15 cellular contexts compared by ENCODE assay signal in the genomic region with DNA sequence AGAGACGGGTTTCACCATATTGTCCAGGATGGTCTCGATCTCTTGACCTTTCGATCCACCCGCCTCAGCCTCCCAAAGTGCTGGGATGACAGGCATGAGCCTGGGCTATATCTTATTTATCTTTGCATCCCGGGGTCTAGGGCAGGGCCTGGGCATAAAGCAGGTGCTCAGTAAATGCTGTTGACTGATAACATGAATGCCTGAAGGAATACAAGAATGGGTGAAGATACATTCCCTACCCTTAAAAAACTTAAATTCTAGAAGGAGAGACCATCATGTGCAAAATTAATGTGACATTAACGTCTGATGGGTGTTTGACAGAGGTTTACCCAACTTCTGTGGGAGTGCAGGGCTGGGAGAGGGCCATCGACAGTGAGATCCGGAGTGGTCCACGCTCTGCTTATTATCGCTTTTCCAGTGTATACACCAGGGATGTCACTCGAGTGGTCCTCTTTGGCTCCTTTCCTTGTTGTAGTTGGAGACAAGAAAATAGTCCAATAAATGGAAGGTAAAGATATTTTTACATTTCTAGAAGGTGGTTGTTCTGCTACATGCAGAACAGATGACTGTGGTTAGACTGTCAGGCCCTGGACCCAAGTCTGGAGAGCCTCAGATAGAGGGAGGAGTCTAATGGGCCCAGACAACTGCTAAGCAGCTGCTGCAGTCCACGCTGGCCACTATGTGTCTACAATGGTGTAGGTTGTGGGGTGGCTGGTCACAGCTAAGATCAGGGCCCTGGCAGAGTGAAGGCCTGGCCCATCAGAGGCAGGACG.
DNase-seq lines count a peak whose midpoint lies in the region; ATAC-seq and TF ChIP-seq lines count a peak whose summit lies in the region.
"Had no signal": no experiment of that assay in that cellular context is flagged by ENCODE, and none has a peak within 500 bp of the region (broad histone marks: within the 10 kb centered on the region; RNA-seq: fewer than 3 reads in every experiment).

No MANE protein-coding gene starts in this region.

- H3K4me2 ChIP-seq in BLaER1 treated with 17β-estradiol and CSF1 and Interleukin-3, amounts not matched to agents 10 nM and 100 nM: peak overlapping the region in 7 of 11 experiments; percentile 33 to 68 (median 64); a peak in 10 of 22 replicates
- H3K4me2 ChIP-seq: GM23338 had no signal

- peaks cover 0 to 31% (median 18%) of the 10 kb centered on the region in 10 experiments; a peak in 13 of 20 replicates for H3K4me1 ChIP-seq in BLaER1 treated with 17β-estradiol and CSF1 and Interleukin-3, amounts not matched to agents 10 nM and 100 nM

- no peaks in the 10 kb centered on the region for H4K20me1 ChIP-seq in BLaER1 treated with 17β-estradiol and CSF1 and Interleukin-3, amounts not matched to agents 10 nM and 100 nM

- no peak overlapping the region; a peak in 1 of 22 replicates for H3K9ac ChIP-seq in BLaER1 treated with 17β-estradiol and CSF1 and Interleukin-3, amounts not matched to agents 10 nM and 100 nM

- TF ChIP-seq CTCF in neural crest cell (conservative IDR thresholded peaks at IDR 0.05): no peak

- H3K4me1 Mint-ChIP-seq in neural crest cell: peaks cover 66% of the 10 kb centered on the region
- H3K4me1 Mint-ChIP-seq in activated T-cell treated with anti-CD3 and anti-CD28 coated beads, Interleukin-2, amount 50 U/mL, for 72 hours (ENCODE audit: low read depth): no peaks in the 10 kb centered on the region
- H3K4me1 Mint-ChIP-seq: CD4-positive, CD25-positive, alpha-beta regulatory T cell had no signal

- H3K4me3 ChIP-seq in BLaER1 treated with 17β-estradiol and CSF1 and Interleukin-3, amounts not matched to agents 10 nM and 100 nM: no peak overlapping the region
- H3K4me3 ChIP-seq: GM12878, GM23338 had no signal

- DNase-seq in neural crest cell (ENCODE audit: low read depth, low spot score) (no peak), pons (ENCODE audit: low spot score) (no peak), NCI-H2196 treated with DMSO at 0.1 percent for 48 hours (lab: John Stamatoyannopoulos, UW; ENCODE audit: unreplicated experiment) (no peak)
- no peak for DNase-seq in activated T-cell treated with anti-CD3 and anti-CD28 coated beads, Interleukin-2, amount 50 U/mL, for 72 hours
- DNase-seq: Calu3; CD4-positive, CD25-positive, alpha-beta regulatory T cell; DMS 273 treated with DMSO at 0.1 percent for 48 hours; H9 had no signal

- no peak for ATAC-seq in HG02970 (IDR thresholded peaks at IDR 0.05; ENCODE audit: low FRiP score, unreplicated experiment)
- ATAC-seq in activated T-cell treated with anti-CD3 and anti-CD28 coated beads, Interleukin-2, amount 50 U/mL, for 72 hours (replicated peaks in 1 of 2): no peak
- ATAC-seq: GM12878, GM23338, HepG2 had no signal

- H3K27ac Mint-ChIP-seq in neural crest cell (ENCODE audit: unreplicated experiment): peak overlapping the region; percentile 72
- H3K27ac Mint-ChIP-seq in activated T-cell treated with anti-CD3 and anti-CD28 coated beads, Interleukin-2, amount 50 U/mL, for 72 hours: no peak overlapping the region
- H3K27ac Mint-ChIP-seq: GM23338, H9 had no signal

- no peak overlapping the region for H3K4me3 Mint-ChIP-seq in neural crest cell
- no peak overlapping the region for H3K4me3 Mint-ChIP-seq in activated T-cell treated with anti-CD3 and anti-CD28 coated beads, Interleukin-2, amount 50 U/mL, for 72 hours
- H3K4me3 Mint-ChIP-seq: CD4-positive, CD25-positive, alpha-beta regulatory T cell; GM23338; H9 had no signal

- H3K36me3 Mint-ChIP-seq in neural crest cell (ENCODE audit: low read depth): no peaks in the 10 kb centered on the region
- H3K36me3 Mint-ChIP-seq in activated T-cell treated with anti-CD3 and anti-CD28 coated beads, Interleukin-2, amount 50 U/mL, for 72 hours (ENCODE audit: insufficient read depth in 2 of 2): no peaks in the 10 kb centered on the region
- H3K36me3 Mint-ChIP-seq: CD4-positive, CD25-positive, alpha-beta regulatory T cell had no signal

- H3K9me3 Mint-ChIP-seq in neural crest cell: no peaks in the 10 kb centered on the region
- H3K9me3 Mint-ChIP-seq in activated T-cell treated with anti-CD3 and anti-CD28 coated beads, Interleukin-2, amount 50 U/mL, for 72 hours: no peaks in the 10 kb centered on the region
- H3K9me3 Mint-ChIP-seq: H9 had no signal

- no peaks in the 10 kb centered on the region for H3K36me3 ChIP-seq in BLaER1 treated with 17β-estradiol and CSF1 and Interleukin-3, amounts not matched to agents 10 nM and 100 nM

- no peaks in the 10 kb centered on the region for H3K27me3 Mint-ChIP-seq in neural crest cell (ENCODE audit: low read depth)
- no peaks in the 10 kb centered on the region for H3K27me3 Mint-ChIP-seq in activated T-cell treated with anti-CD3 and anti-CD28 coated beads, Interleukin-2, amount 50 U/mL, for 72 hours (ENCODE audit: low read depth)

- no peak overlapping the region for H3K27ac ChIP-seq in BLaER1 treated with 17β-estradiol and CSF1 and Interleukin-3, amounts not matched to agents 10 nM and 100 nM
- peak overlapping the region; percentile 97 for H3K27ac ChIP-seq in cingulate gyrus (ENCODE audit: low read depth, low read length)
- H3K27ac ChIP-seq in temporal lobe (ENCODE audit: low read depth, low read length): peak overlapping the region; percentile 98

- H3K9me3 ChIP-seq in BLaER1 treated with 17β-estradiol and CSF1 and Interleukin-3, amounts not matched to agents 10 nM and 100 nM (replicated peaks in 1 of 11): peaks cover 0 to 5% (median 0%) of the 10 kb centered on the region in 11 experiments; a peak in 1 of 22 replicates

- H3K27me3 ChIP-seq in BLaER1 treated with 17β-estradiol and CSF1 and Interleukin-3, amounts not matched to agents 10 nM and 100 nM: no peaks in the 10 kb centered on the region

Comparison
In these comparisons a context has a peak if more than half of its experiments do, and no peak if none do; other contexts are left out.
1. H3K27ac ChIP-seq: peak in cingulate gyrus (single experiment) and temporal lobe (single experiment); none in BLaER1 treated with 17β-estradiol and CSF1 and Interleukin-3, amounts not matched to agents 10 nM and 100 nM (0 of 11).